In genomic region chr3:72977060-72977459, GRCh38 we compare ENCODE assay signal across 11 cellular contexts. TPM values are rescaled to one million over a fixed set of nuclear protein-coding genes. Genes with fewer than 3 reads are reported as not detected.
DNase-seq lines count a peak whose midpoint lies in the region; FAIRE-seq and TF ChIP-seq lines count a peak whose summit lies in the region.
"Had no signal": no experiment of that assay in that cellular context is flagged by ENCODE, and none has a peak within 500 bp of the region (broad histone marks: within the 10 kb centered on the region; RNA-seq: fewer than 3 reads in every experiment).

No MANE protein-coding gene starts in this region.

- no peak overlapping the region for H3K27ac Mint-ChIP-seq in glutamatergic neuron (ENCODE audit: unreplicated experiment)
- H3K27ac Mint-ChIP-seq: memory B cell had no signal

- no peak overlapping the region for H3K4me3 Mint-ChIP-seq in glutamatergic neuron (ENCODE audit: unreplicated experiment)
- H3K4me3 Mint-ChIP-seq: memory B cell had no signal

- H3K79me2 ChIP-seq in OCI-LY3 (ENCODE audit: low read length) = no peaks in the 10 kb centered on the region

- POLR2A ChIA-PET in HEK293 (lab: Yijun Ruan, JAX) = no interaction called here

- no peak overlapping the region for H2AFZ ChIP-seq in OCI-LY3 (ENCODE audit: low read depth, low read length)

- no peaks in the 10 kb centered on the region for H3K27me3 Mint-ChIP-seq in glutamatergic neuron (ENCODE audit: unreplicated experiment)

- no peaks in the 10 kb centered on the region for H3K9me3 ChIP-seq in HEK293 (ENCODE audit: control insufficient read depth, insufficient read depth, low read depth, low read length)
- no peaks in the 10 kb centered on the region for H3K9me3 ChIP-seq in OCI-LY3 (ENCODE audit: insufficient read depth, low read length)

- peak overlapping the region; percentile 47 for H3K4me2 ChIP-seq in OCI-LY3 (ENCODE audit: low read length)
- H3K4me2 ChIP-seq: KMS-11 had no signal

- CTCF ChIA-PET in HEK293 (lab: Yijun Ruan, JAX) = no interaction called here

- FAIRE-seq in HTR-8/SVneo (lab: Jason Lieb, UNC) = no peak

- DNase-seq in GM13977 (ENCODE audit: low spot score) = peak; percentile 17
- no peak for DNase-seq in glutamatergic neuron
- DNase-seq in amniotic stem cell (lab: John Stamatoyannopoulos, UW) = no peak
- DNase-seq in NCI-H226 = no peak
- DNase-seq in NCI-H1694 treated with DMSO at 0.1 percent for 48 hours (lab: John Stamatoyannopoulos, UW) = no peak
- no peak for DNase-seq in HTR-8/SVneo (ENCODE audit: insufficient read length, low spot score)

- H3K9ac ChIP-seq in OCI-LY3 (ENCODE audit: low read length) = no peak overlapping the region
- H3K9ac ChIP-seq: KMS-11 had no signal

- H3K4me3 ChIP-seq in HEK293 (ENCODE audit: low read depth, low read length) (no peak overlapping the region), OCI-LY3 (ENCODE audit: low read length) (peak overlapping the region; percentile 17)
- H3K4me3 ChIP-seq: cardiac muscle cell had no signal

- no peaks in the 10 kb centered on the region for H3K4me1 Mint-ChIP-seq in glutamatergic neuron (ENCODE audit: low read depth, unreplicated experiment)
- H3K4me1 Mint-ChIP-seq: memory B cell had no signal

- H3K27me3 ChIP-seq in OCI-LY3 (ENCODE audit: low read depth, low read length) = no peaks in the 10 kb centered on the region
- H3K27me3 ChIP-seq: cardiac muscle cell had no signal

- H3K4me1 ChIP-seq in HEK293 (ENCODE audit: control insufficient read depth, insufficient read depth, low read length) (no peaks in the 10 kb centered on the region), OCI-LY3 (ENCODE audit: low read length) (peaks cover 52% of the 10 kb centered on the region)

- no peaks in the 10 kb centered on the region for H4K20me1 ChIP-seq in OCI-LY3 (ENCODE audit: insufficient read depth, low read length)

- H3K27ac ChIP-seq in HEK293 (ENCODE audit: extremely low read depth, low read depth, low read length) (no peak overlapping the region), OCI-LY3 (ENCODE audit: low read length) (no peak overlapping the region; the same call in 1 of the 2 replicates)
- H3K27ac ChIP-seq: cardiac muscle cell, KMS-11 had no signal

- TF ChIP-seq CTCF in GM13977 (IDR thresholded peaks at IDR 0.05; ENCODE audit: extremely low read depth, insufficient read depth, missing control alignments) (no peak), HEK293 (tag by site-specific recombination; IDR thresholded peaks at IDR 0.05) (no peak), OCI-LY3 (IDR thresholded peaks at IDR 0.05; ENCODE audit: low read depth, low read length) (peak; percentile 45), glutamatergic neuron (IDR thresholded peaks at IDR 0.05; ENCODE audit: partially characterized antibody, unreplicated experiment) (peak; percentile 41)

- H3K36me3 Mint-ChIP-seq in glutamatergic neuron (ENCODE audit: unreplicated experiment) = no peaks in the 10 kb centered on the region
- H3K36me3 Mint-ChIP-seq: memory B cell had no signal

- in situ Hi-C loops in GM13977 (cut with MboI; ENCODE audit: low pct_unique_long_range_greater_than_20kb, low sequenced_read_pairs, unreplicated experiment) = no loop called here

- H3K9me3 Mint-ChIP-seq in glutamatergic neuron (ENCODE audit: unreplicated experiment) = no peaks in the 10 kb centered on the region
- H3K9me3 Mint-ChIP-seq: memory B cell had no signal

- H3K36me3 ChIP-seq in HEK293 (ENCODE audit: control insufficient read depth in 2 of 2, insufficient read depth in 1 of 2, low read length in 2 of 2) (no peaks in the 10 kb centered on the region), OCI-LY3 (replicated peaks; ENCODE audit: low read depth, low read length) (no peaks in the 10 kb centered on the region)
- H3K36me3 ChIP-seq: cardiac muscle cell had no signal

TF ChIP-seq in HEK293, 187 proteins besides CTCF, POLR2A, EP300 and RAD21:
- TF ChIP-seq ATF2 (tag by site-specific recombination; IDR thresholded peaks at IDR 0.05; ENCODE audit: low read depth) = peak; percentile 68
- TF ChIP-seq OSR2 (tag by site-specific recombination; IDR thresholded peaks at IDR 0.05) = no peak
- TF ChIP-seq KLF1 (tag by site-specific recombination; IDR thresholded peaks at IDR 0.05) = no peak
- no peak for TF ChIP-seq ZSCAN23 (tag by site-specific recombination; IDR thresholded peaks at IDR 0.05)
- 0 out of 2 replicates have a peak, but pooled peaks have one; percentile 12 for TF ChIP-seq PRDM10 (tag by site-specific recombination; IDR thresholded peaks at IDR 0.05)
- no peak for TF ChIP-seq ZNF391 (tag by site-specific recombination; IDR thresholded peaks at IDR 0.05; ENCODE audit: borderline replicate concordance, low read depth)
- TF ChIP-seq ZNF211 (tag by site-specific recombination; IDR thresholded peaks at IDR 0.05; ENCODE audit: low read depth) = no peak

RNA-seq across cellular contexts. Expression of gene PPP4R2, which starts 19.6 kb away (rescaled TPM):
- 77.9 TPM for total RNA-seq in glutamatergic neuron (ENCODE audit: unreplicated experiment)

Comparison
In these comparisons a context has a peak if more than half of its experiments do, and no peak if none do; other contexts are left out.
1. CTCF ChIP-seq: peak in OCI-LY3 (single experiment) and glutamatergic neuron (single experiment); none in GM13977 (single experiment) and HEK293 (single experiment).